ENCODE assay signal across 7 cellular contexts in genomic region chr4:8191136-8191747, GRCh38. TPM values are rescaled to one million over a fixed set of nuclear protein-coding genes. Genes with fewer than 3 reads are reported as not detected.
DNase-seq lines count a peak whose midpoint lies in the region; ATAC-seq and TF ChIP-seq lines count a peak whose summit lies in the region.

No MANE protein-coding gene starts in this region.

- peaks cover 7% of the 10 kb centered on the region for H3K27me3 Mint-ChIP-seq in endothelial cell (ENCODE audit: unreplicated experiment)
- H3K27me3 Mint-ChIP-seq in activated CD4-positive, alpha-beta memory T cell treated with anti-CD3 and anti-CD28 coated beads for 36 hours = no peaks in the 10 kb centered on the region
- no peaks in the 10 kb centered on the region for H3K27me3 Mint-ChIP-seq in activated T-cell treated with anti-CD3 and anti-CD28 coated beads, Interleukin-2, amount 50 U/mL, for 24 hours

- H3K4me1 Mint-ChIP-seq in endothelial cell (ENCODE audit: unreplicated experiment) = peaks cover 43% of the 10 kb centered on the region
- no peaks in the 10 kb centered on the region for H3K4me1 Mint-ChIP-seq in activated CD4-positive, alpha-beta memory T cell treated with anti-CD3 and anti-CD28 coated beads for 36 hours (ENCODE audit: low read depth)
- no peaks in the 10 kb centered on the region for H3K4me1 Mint-ChIP-seq in activated T-cell treated with anti-CD3 and anti-CD28 coated beads, Interleukin-2, amount 50 U/mL, for 24 hours (ENCODE audit: low read depth)

- H3K4me3 Mint-ChIP-seq in endothelial cell (ENCODE audit: unreplicated experiment) = no peak overlapping the region
- no peak overlapping the region for H3K4me3 Mint-ChIP-seq in activated CD4-positive, alpha-beta memory T cell treated with anti-CD3 and anti-CD28 coated beads for 36 hours
- no peak overlapping the region for H3K4me3 Mint-ChIP-seq in activated T-cell treated with anti-CD3 and anti-CD28 coated beads, Interleukin-2, amount 50 U/mL, for 24 hours

- H3K36me3 Mint-ChIP-seq in endothelial cell (ENCODE audit: low read depth, unreplicated experiment) = no peaks in the 10 kb centered on the region
- no peaks in the 10 kb centered on the region for H3K36me3 Mint-ChIP-seq in activated CD4-positive, alpha-beta memory T cell treated with anti-CD3 and anti-CD28 coated beads for 36 hours
- H3K36me3 Mint-ChIP-seq in activated T-cell treated with anti-CD3 and anti-CD28 coated beads, Interleukin-2, amount 50 U/mL, for 24 hours (ENCODE audit: low read depth) = no peaks in the 10 kb centered on the region

- ATAC-seq in GM21515 (IDR thresholded peaks at IDR 0.05; ENCODE audit: unreplicated experiment) = peak; percentile 46

- DNase-seq in NCI-H69 (lab: John Stamatoyannopoulos, UW) = peak; percentile 18
- DNase-seq in endothelial cell (ENCODE audit: low spot score) = no peak
- peak; percentile 75 for DNase-seq in myocyte (ENCODE audit: low read depth)
- DNase-seq in activated CD4-positive, alpha-beta memory T cell treated with anti-CD3 and anti-CD28 coated beads for 36 hours = no peak
- no peak for DNase-seq in activated CD4-positive, alpha-beta T cell treated with anti-CD3 and anti-CD28 coated beads for 4 hours
- DNase-seq in activated T-cell treated with anti-CD3 and anti-CD28 coated beads, Interleukin-2, amount 50 U/mL, for 24 hours = no peak

- intact Hi-C loops in activated CD4-positive, alpha-beta memory T cell treated with anti-CD3 and anti-CD28 coated beads for 36 hours (cut with micrococcal nuclease) = no loop called here

- H3K9me3 Mint-ChIP-seq in endothelial cell (ENCODE audit: unreplicated experiment) = no peaks in the 10 kb centered on the region
- H3K9me3 Mint-ChIP-seq in activated CD4-positive, alpha-beta memory T cell treated with anti-CD3 and anti-CD28 coated beads for 36 hours = no peaks in the 10 kb centered on the region
- H3K9me3 Mint-ChIP-seq in activated T-cell treated with anti-CD3 and anti-CD28 coated beads, Interleukin-2, amount 50 U/mL, for 24 hours = no peaks in the 10 kb centered on the region

- peak overlapping the region; percentile 8 for H3K27ac Mint-ChIP-seq in endothelial cell (ENCODE audit: unreplicated experiment)
- no peak overlapping the region for H3K27ac Mint-ChIP-seq in activated CD4-positive, alpha-beta memory T cell treated with anti-CD3 and anti-CD28 coated beads for 36 hours
- H3K27ac Mint-ChIP-seq in activated T-cell treated with anti-CD3 and anti-CD28 coated beads, Interleukin-2, amount 50 U/mL, for 24 hours = no peak overlapping the region

- no peak for TF ChIP-seq CTCF in endothelial cell (IDR thresholded peaks at IDR 0.05; ENCODE audit: unreplicated experiment)

- POLR2A ChIA-PET in activated CD4-positive, alpha-beta memory T cell treated with anti-CD3 and anti-CD28 coated beads for 36 hours (lab: Charles Lee) = no interaction called here

- CTCF ChIA-PET in activated CD4-positive, alpha-beta memory T cell treated with anti-CD3 and anti-CD28 coated beads for 36 hours (lab: Charles Lee) = interaction anchor here (1.6 kb wide), 1 partner anchor 15 kb away, joined by 6 read pairs; no protein-coding TSS in a partner anchor

RNA-seq across cellular contexts. Expression of gene SH3TC1, which starts 7.8 kb away (rescaled TPM):
- total RNA-seq in endothelial cell (ENCODE audit: unreplicated experiment) = 114 TPM
- 0.68 and 0.94 TPM in 2 replicates for total RNA-seq in myocyte
- 0.29 TPM for polyA plus RNA-seq in myocyte (2012)
- total RNA-seq in activated CD4-positive, alpha-beta memory T cell treated with anti-CD3 and anti-CD28 coated beads for 36 hours = 10 to 100 TPM; 28.5 to 28.8 TPM

RNA-seq across cellular contexts. Expression of gene ABLIM2, which starts 32.6 kb away (rescaled TPM):
- total RNA-seq in endothelial cell (ENCODE audit: unreplicated experiment) (0.74 TPM), myocyte (4.0 and 5.6 TPM in 2 replicates)
- polyA plus RNA-seq in myocyte (2012) = 7.4 TPM
- total RNA-seq in activated CD4-positive, alpha-beta memory T cell treated with anti-CD3 and anti-CD28 coated beads for 36 hours = under 1 TPM; 0.55 to 0.63 TPM

Comparison
In these comparisons a context has a peak if more than half of its experiments do, and no peak if none do; other contexts are left out.
1. DNase-seq: peak in NCI-H69 (single experiment) and myocyte (single experiment); none in endothelial cell (single experiment), activated CD4-positive, alpha-beta memory T cell treated with anti-CD3 and anti-CD28 coated beads for 36 hours (single experiment), activated CD4-positive, alpha-beta T cell treated with anti-CD3 and anti-CD28 coated beads for 4 hours (0 of 2) and activated T-cell treated with anti-CD3 and anti-CD28 coated beads, Interleukin-2, amount 50 U/mL, for 24 hours (single experiment).
2. RNA of gene SH3TC1, which starts 7.8 kb away (total RNA-seq): 114 TPM in endothelial cell (single experiment) and 28.5 to 28.8 TPM in activated CD4-positive, alpha-beta memory T cell treated with anti-CD3 and anti-CD28 coated beads for 36 hours; 0.68 to 0.94 TPM in myocyte; every median in the first group is over 10 times any median in the second.